In the genomic region with DNA sequence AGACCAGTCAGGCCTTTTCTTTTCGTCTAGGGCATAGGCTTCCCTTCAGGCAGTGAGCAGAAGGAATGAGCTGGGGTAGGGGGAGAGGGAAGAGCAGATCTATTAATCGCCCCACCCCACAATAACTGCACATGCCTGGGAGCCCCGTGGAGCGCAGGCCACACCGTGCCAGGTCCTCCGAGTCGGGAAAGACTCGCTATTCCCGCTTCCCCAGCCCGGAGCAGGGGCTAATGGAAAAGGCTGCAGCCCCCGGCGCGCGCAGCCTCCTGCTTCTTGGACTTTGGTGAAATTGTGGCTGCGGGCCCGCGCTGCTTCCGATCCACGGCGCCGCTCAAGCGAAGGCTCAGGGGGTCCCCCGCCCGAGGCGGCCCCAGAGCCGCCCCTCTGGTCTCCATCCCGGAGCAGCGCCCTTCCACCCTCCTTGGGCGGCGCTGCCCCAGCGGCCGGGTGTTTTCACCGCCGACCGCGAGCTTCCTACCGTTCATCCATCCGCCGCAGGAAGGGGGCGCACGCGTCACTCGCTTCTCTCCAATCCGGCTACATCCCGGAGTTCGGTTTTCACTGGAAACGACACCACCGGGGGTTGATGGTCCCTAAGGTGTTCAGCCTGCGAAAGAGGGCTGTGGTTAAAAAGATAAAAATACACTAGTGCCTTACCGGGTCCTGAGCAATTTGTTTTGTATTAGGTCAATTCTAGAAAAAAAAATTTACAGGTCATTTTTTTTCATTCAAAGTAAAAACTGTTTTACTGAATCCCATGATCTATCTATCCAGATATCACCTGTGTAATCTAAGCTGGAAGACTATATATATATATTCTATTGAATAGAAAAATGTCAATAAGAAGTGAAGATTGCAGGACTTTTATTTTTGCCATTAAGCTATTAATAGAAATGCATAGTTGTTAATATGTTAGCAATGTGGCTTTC, we compare ENCODE assay signal across 8 cellular contexts. TPM values are rescaled to one million over a fixed set of nuclear protein-coding genes. Genes with fewer than 3 reads are reported as not detected.
A peak's percentile ranks its signal among the peaks of the same experiment; 100 is the strongest.
DNase-seq lines count a peak whose midpoint lies in the region; ATAC-seq, FAIRE-seq and TF ChIP-seq lines count a peak whose summit lies in the region.

No MANE protein-coding gene starts in this region.

- H3K27ac Mint-ChIP-seq in T-helper 17 cell: no peak overlapping the region

- peaks cover 0 to 82% (median 49%) of the 10 kb centered on the region in 7 donors for H3K27me3 ChIP-seq in spleen (replicated peaks in 1 of 7)

- peaks cover 6% of the 10 kb centered on the region for H3K4me1 Mint-ChIP-seq in T-helper 17 cell

- no peaks in the 10 kb centered on the region for H3K36me3 ChIP-seq in spleen

- H3K36me3 Mint-ChIP-seq in T-helper 17 cell (ENCODE audit: low read depth): peaks cover 5% of the 10 kb centered on the region

- WGBS in spleen, 5 donors: 2 to 5% (median 4%) methylated on average over 30 to 50 of the region's 50 CpGs

- peaks cover 3 to 23% (median 16%) of the 10 kb centered on the region in 6 donors for H3K4me1 ChIP-seq in spleen

- no peak overlapping the region for H3K27ac ChIP-seq in C4-2B
- no peak overlapping the region for H3K27ac ChIP-seq in spleen

- H3K9me3 ChIP-seq in T-helper 17 cell (ENCODE audit: control insufficient read depth, low read length, poor library complexity, severe bottlenecking): no peaks in the 10 kb centered on the region
- H3K9me3 ChIP-seq in spleen: no peaks in the 10 kb centered on the region

- H3K4me3 ChIP-seq in spleen: peak overlapping the region in 6 of 8 donors; percentile 7 to 60 (median 19)

- DNase-seq in GM20000 (ENCODE audit: low spot score) (peak; percentile 71), NCI-H1105 treated with DMSO at 0.1 percent for 48 hours (lab: John Stamatoyannopoulos, UW) (peak; percentile 84), T-helper 17 cell (no peak), cerebellar cortex (ENCODE audit: low spot score) (peak; percentile 60), spleen (peak; percentile 87)

- peak overlapping the region; percentile 33 for H3K4me3 Mint-ChIP-seq in T-helper 17 cell

- peak; percentile 9 for FAIRE-seq in islet of Langerhans (lab: Jason Lieb, UNC)

- H3K27me3 Mint-ChIP-seq in T-helper 17 cell: peaks cover 73% of the 10 kb centered on the region

- peak; percentile 96 for TF ChIP-seq CTCF in C4-2B (conservative IDR thresholded peaks at IDR 0.05)
- peak; percentile 77 for TF ChIP-seq CTCF in GM20000 (IDR thresholded peaks at IDR 0.05; ENCODE audit: extremely low read depth, missing control alignments)
- TF ChIP-seq CTCF in spleen (IDR thresholded peaks at IDR 0.05 in 8 of 11, conservative IDR thresholded peaks at IDR 0.05 in 3 of 11): peak in 10 of 11 experiments; percentile 22 to 82 (median 61)

- no peak for TF ChIP-seq POLR2A in spleen (IDR thresholded peaks at IDR 0.05)

- intact Hi-C loops in spleen (cut with DNase I; ENCODE audit: low total_unique reads): no loop called here

- ATAC-seq in T-helper 17 cell (peak; percentile 55), HG02840 (IDR thresholded peaks at IDR 0.05; ENCODE audit: low FRiP score, unreplicated experiment) (no peak)

RNA-seq across cellular contexts. Expression of a gene that starts 4.4 kb away (rescaled TPM):
- total RNA-seq in T-helper 17 cell (1 to 10 TPM; 1.4 to 2.7 TPM), spleen (1 to 10 TPM; 3.3 to 9.4 (median 4.1) TPM)
- polyA plus RNA-seq in spleen: 10 to 100 TPM in 1 of 3 donors, 1 to 10 TPM in 2; 4.1 to 10.7 (median 4.2) TPM

Comparison
In these comparisons a context has a peak if more than half of its experiments do, and no peak if none do; other contexts are left out.
1. DNase-seq: peak in GM20000 (single experiment), NCI-H1105 treated with DMSO at 0.1 percent for 48 hours (single experiment), cerebellar cortex (single experiment) and spleen (single experiment); none in T-helper 17 cell (0 of 3).
2. Peak in every context shown above with its lines, with median percentiles within 50 percentile points of each other: CTCF ChIP-seq.